Comparison of ENCODE assay signal across 21 cellular contexts in genomic region chr21:28431022-28431421, GRCh38.
"Had no signal": no experiment of that assay in that cellular context is flagged by ENCODE, and none has a peak within 500 bp of the region (broad histone marks: within the 10 kb centered on the region; RNA-seq: fewer than 3 reads in every experiment).

No MANE protein-coding gene starts in this region.

- H2AFZ ChIP-seq: neural progenitor cell had no signal

- H3K36me3 ChIP-seq: esophagus squamous epithelium, gastroesophageal sphincter, neural progenitor cell, WERI-Rb-1 had no signal

- H3K9ac ChIP-seq: neural progenitor cell had no signal

- H3K27ac ChIP-seq: dorsolateral prefrontal cortex, esophagus squamous epithelium, gastroesophageal sphincter, neural progenitor cell, testis, WERI-Rb-1 had no signal

- DNase-seq: activated CD4-positive, alpha-beta T cell treated with anti-CD3 and anti-CD28 coated beads for 1 hour; activated CD4-positive, alpha-beta T cell treated with anti-CD3 and anti-CD28 coated beads, Interleukin-2, amount 50 U/mL, for 1 hour; activated CD8-positive, alpha-beta T cell treated with anti-CD3 and anti-CD28 coated beads, Interleukin-2, amount 10 ng/mL, durations not matched to agents 7 days and 5 days; activated gamma-delta T cell treated with Interleukin-2 at 50 U/mL for 16 hours; anterior cingulate cortex; dorsolateral prefrontal cortex; endodermal cell; esophagus squamous epithelium; head of caudate nucleus; hypothalamus; left ventricle myocardium superior; mammary epithelial cell; naive thymus-derived CD8-positive, alpha-beta T cell; stimulated activated CD4-positive, alpha-beta T cell treated with anti-CD3 and anti-CD28 coated beads, Interleukin-2, amount 100 ng/mL, for 48 hours; stimulated activated naive CD4-positive, alpha-beta T cell; testis; WERI-Rb-1 had no signal

- ATAC-seq: activated CD8-positive, alpha-beta T cell treated with anti-CD3 and anti-CD28 coated beads, Interleukin-2, amount 10 ng/mL, durations not matched to agents 7 days and 5 days; gastroesophageal sphincter; left ventricle myocardium superior; naive thymus-derived CD8-positive, alpha-beta T cell; sciatic nerve had no signal

- H3K27me3 ChIP-seq: dorsolateral prefrontal cortex, esophagus squamous epithelium, gastroesophageal sphincter, neural progenitor cell, testis had no signal

- H3K4me1 ChIP-seq: esophagus squamous epithelium, neural progenitor cell, testis had no signal

- H3K4me3 ChIP-seq: dorsolateral prefrontal cortex, esophagus squamous epithelium, gastroesophageal sphincter, neural progenitor cell, smooth muscle cell, testis had no signal

- H3K9me3 ChIP-seq: esophagus squamous epithelium, gastroesophageal sphincter, testis had no signal

- H3K4me2 ChIP-seq: neural progenitor cell, smooth muscle cell had no signal
